Comparison of ENCODE assay signal across 17 cellular contexts in genomic region chr13:97275775-97276501, GRCh38. TPM values are rescaled to one million over a fixed set of nuclear protein-coding genes. Genes with fewer than 3 reads are reported as not detected.
DNase-seq lines count a peak whose midpoint lies in the region; ATAC-seq and TF ChIP-seq lines count a peak whose summit lies in the region.
"Had no signal": no experiment of that assay in that cellular context is flagged by ENCODE, and none has a peak within 500 bp of the region (broad histone marks: within the 10 kb centered on the region; RNA-seq: fewer than 3 reads in every experiment).

No MANE protein-coding gene starts in this region.

- no peak overlapping the region for H3K9ac ChIP-seq in rectal smooth muscle tissue (ENCODE audit: low read length)

- no peak overlapping the region for H3K4me3 Mint-ChIP-seq in Caco-2 (ENCODE audit: unreplicated experiment)
- H3K4me3 Mint-ChIP-seq: activated CD4-positive, alpha-beta memory T cell treated with anti-CD3 and anti-CD28 coated beads, Interleukin-2, amount 10 ng/mL, durations not matched to agents 7 days and 5 days; neural crest cell had no signal

- H3K27ac Mint-ChIP-seq in Caco-2 (ENCODE audit: unreplicated experiment), result peak overlapping the region; percentile 29
- H3K27ac Mint-ChIP-seq: activated CD4-positive, alpha-beta memory T cell treated with anti-CD3 and anti-CD28 coated beads, Interleukin-2, amount 10 ng/mL, durations not matched to agents 7 days and 5 days; activated T-helper 2 cell treated with anti-CD3 and anti-CD28 coated beads, Interferon-gamma antibody, Interleukin-2, Interleukin-4, amounts not matched to agents 10 μg/mL and 5 μg/mL and 100 μg/mL, durations not matched to agents 14 hours and 24 hours and 36 hours had no signal

- H3K27ac ChIP-seq in RWPE2 (ENCODE audit: poor library complexity, severe bottlenecking) (peak overlapping the region; percentile 100), esophagus squamous epithelium (peak overlapping the region in 3 of 4 donors; percentile 34 to 79 (median 75)), rectal smooth muscle tissue (ENCODE audit: low read depth, low read length) (peak overlapping the region; percentile 50), WERI-Rb-1 (no peak overlapping the region)
- H3K27ac ChIP-seq: RWPE1 had no signal

- peaks cover 2% of the 10 kb centered on the region; the same call in 1 of the 2 replicates for H3K36me3 ChIP-seq in Caco-2 (ENCODE audit: control insufficient read depth, insufficient read depth, low read length)
- H3K36me3 ChIP-seq in RWPE2 (ENCODE audit: low read depth), result peaks cover 26% of the 10 kb centered on the region
- H3K36me3 ChIP-seq in esophagus squamous epithelium, result peaks cover 0 to 11% (median 0%) of the 10 kb centered on the region in 3 donors
- H3K36me3 ChIP-seq in rectal smooth muscle tissue (ENCODE audit: control insufficient read depth, insufficient read depth, low read length), result no peaks in the 10 kb centered on the region
- H3K36me3 ChIP-seq in WERI-Rb-1, result peaks cover 6% of the 10 kb centered on the region

- no peak for ATAC-seq in RWPE2 (ENCODE audit: low read depth)
- ATAC-seq in GM21381 (IDR thresholded peaks at IDR 0.05; ENCODE audit: unreplicated experiment), result no peak
- ATAC-seq: effector memory CD8-positive, alpha-beta T cell had no signal

- 71 to 80% methylated on average over 8 of the region's 8 CpGs for WGBS in esophagus squamous epithelium, 2 donors

- peaks cover 32% of the 10 kb centered on the region for H3K4me1 Mint-ChIP-seq in Caco-2 (ENCODE audit: low read depth, unreplicated experiment)

- peaks cover 24% of the 10 kb centered on the region for H3K36me3 Mint-ChIP-seq in Caco-2 (ENCODE audit: insufficient read depth, unreplicated experiment)

- DNase-seq in Caco-2, result no peak
- DNase-seq in RWPE2 (ENCODE audit: low spot score), result no peak
- no peak for DNase-seq in esophagus squamous epithelium (lab: John Stamatoyannopoulos, UW)
- DNase-seq in stimulated activated CD4-positive, alpha-beta T cell treated with anti-CD3 and anti-CD28 coated beads, Interleukin-1b, Interleukin-23, amount 100 ng/mL, for 48 hours, result no peak
- DNase-seq in WERI-Rb-1, result no peak
- no peak for DNase-seq in SIG-M5 treated with dmso at 0.1 percent for 504 hours (lab: John Stamatoyannopoulos, UW; ENCODE audit: unreplicated experiment)
- DNase-seq: activated CD4-positive, alpha-beta memory T cell treated with anti-CD3 and anti-CD28 coated beads, Interleukin-2, amount 10 ng/mL, durations not matched to agents 7 days and 5 days; effector memory CD8-positive, alpha-beta T cell; NCI-H1694; NCI-H524 treated with DMSO at 0.1 percent for 48 hours had no signal

- H3K27me3 Mint-ChIP-seq in Caco-2 (ENCODE audit: insufficient read depth, unreplicated experiment), result no peaks in the 10 kb centered on the region
- H3K27me3 Mint-ChIP-seq: activated CD4-positive, alpha-beta memory T cell treated with anti-CD3 and anti-CD28 coated beads, Interleukin-2, amount 10 ng/mL, durations not matched to agents 7 days and 5 days; effector memory CD8-positive, alpha-beta T cell had no signal

- no peak for TF ChIP-seq POLR2A in esophagus squamous epithelium (IDR thresholded peaks at IDR 0.05)

- peaks cover 78% of the 10 kb centered on the region for H3K4me1 ChIP-seq in Caco-2
- H3K4me1 ChIP-seq in RWPE2 (ENCODE audit: insufficient read depth, poor library complexity, severe bottlenecking), result peaks cover 91% of the 10 kb centered on the region
- H3K4me1 ChIP-seq in esophagus squamous epithelium, result peaks cover 32 to 97% (median 82%) of the 10 kb centered on the region in 3 donors
- peaks cover 61% of the 10 kb centered on the region for H3K4me1 ChIP-seq in rectal smooth muscle tissue (ENCODE audit: control insufficient read depth, insufficient read depth, low read length)

- H3K9me3 Mint-ChIP-seq in Caco-2 (ENCODE audit: unreplicated experiment), result no peaks in the 10 kb centered on the region
- H3K9me3 Mint-ChIP-seq: activated CD4-positive, alpha-beta memory T cell treated with anti-CD3 and anti-CD28 coated beads, Interleukin-2, amount 10 ng/mL, durations not matched to agents 7 days and 5 days; activated T-helper 2 cell treated with anti-CD3 and anti-CD28 coated beads, Interferon-gamma antibody, Interleukin-2, Interleukin-4, amounts not matched to agents 10 μg/mL and 5 μg/mL and 100 μg/mL, durations not matched to agents 14 hours and 24 hours and 36 hours; effector memory CD8-positive, alpha-beta T cell; neural crest cell had no signal

- H3K27me3 ChIP-seq in Caco-2 (replicated peaks; ENCODE audit: control insufficient read depth, insufficient read depth, low read length) (no peaks in the 10 kb centered on the region), RWPE2 (ENCODE audit: insufficient read depth, poor library complexity, severe bottlenecking) (no peaks in the 10 kb centered on the region), esophagus squamous epithelium (no peaks in the 10 kb centered on the region), rectal smooth muscle tissue (ENCODE audit: control insufficient read depth, insufficient read depth, low read length) (no peaks in the 10 kb centered on the region), WERI-Rb-1 (ENCODE audit: insufficient read depth, low read depth, severe bottlenecking) (no peaks in the 10 kb centered on the region)
- H3K27me3 ChIP-seq: heart right ventricle had no signal

- POLR2A ChIA-PET in Caco-2 (lab: Charles Lee), result interaction anchor here (0.6 kb wide), 1 partner anchor 147 kb away, joined by 5 read pairs; no protein-coding TSS in a partner anchor

- H3K4me3 ChIP-seq in Caco-2 (ENCODE audit: low read depth, low read length) (no peak overlapping the region), RWPE2 (ENCODE audit: severe bottlenecking) (no peak overlapping the region), esophagus squamous epithelium (no peak overlapping the region), rectal smooth muscle tissue (ENCODE audit: low read length) (no peak overlapping the region), WERI-Rb-1 (ENCODE audit: low read depth, low read length) (no peak overlapping the region)
- H3K4me3 ChIP-seq: heart right ventricle, skin epidermis had no signal

- TF ChIP-seq CTCF in Caco-2 (IDR thresholded peaks at IDR 0.05; ENCODE audit: insufficient read depth in 1 of 2, low read depth in 1 of 2, low read length in 1 of 2, severe bottlenecking in 1 of 2, unreplicated experiment in 1 of 2) (no peak), RWPE2 (IDR thresholded peaks at IDR 0.05; ENCODE audit: poor library complexity, severe bottlenecking) (no peak), esophagus squamous epithelium (IDR thresholded peaks at IDR 0.05) (no peak), WERI-Rb-1 (IDR thresholded peaks at IDR 0.05; ENCODE audit: low read depth, low read length) (no peak)

- CTCF ChIA-PET in Caco-2 (lab: Charles Lee), result no interaction called here

- no peaks in the 10 kb centered on the region for H3K9me3 ChIP-seq in Caco-2
- no peaks in the 10 kb centered on the region for H3K9me3 ChIP-seq in RWPE2 (ENCODE audit: severe bottlenecking)
- no peaks in the 10 kb centered on the region for H3K9me3 ChIP-seq in esophagus squamous epithelium
- H3K9me3 ChIP-seq in WERI-Rb-1 (ENCODE audit: severe bottlenecking), result no peaks in the 10 kb centered on the region
- H3K9me3 ChIP-seq: heart right ventricle had no signal

- TSS peak; percentile 37 for BruUV-seq in Caco-2 (replicated peaks; lab: Mats Ljungman, UMichigan)

- intact Hi-C loops in Caco-2 (cut with micrococcal nuclease; ENCODE audit: unreplicated experiment), result loop anchor here (2.0 to 5.0 kb wide), 2 partner anchors 53 to 66 kb away; partner anchors contain the start of gene MBNL2
- intact Hi-C loops in esophagus squamous epithelium (cut with DNase I), result no loop called here

RNA-seq across cellular contexts. Expression of gene MBNL2, which starts 53.8 kb away (rescaled TPM):
- total RNA-seq in Caco-2 (2022) (41.6 TPM in 2 replicates), esophagus squamous epithelium (10 to 100 TPM; 18.3 to 58.7 (median 29.7) TPM)
